In genomic region chr5:150443242-150444075, GRCh38 we compare ENCODE assay signal across 1 cellular context.
A peak's percentile ranks its signal among the peaks of the same experiment; 100 is the strongest.
TF ChIP-seq lines count a peak whose summit lies in the region.

No MANE protein-coding gene starts in this region.

TF ChIP-seq in H1, 55 proteins besides CTCF, POLR2A, EP300 and RAD21:
- TF ChIP-seq CEBPB (IDR thresholded peaks at IDR 0.05; ENCODE audit: low read depth, low read length) (no peak), MAX (IDR thresholded peaks at IDR 0.05) (no peak), EGR1 (IDR thresholded peaks at IDR 0.05; ENCODE audit: borderline replicate concordance, low read depth, low read length) (no peak), TAF7 (optimal IDR thresholded peaks at IDR 0.05; ENCODE audit: borderline replicate concordance, low read depth, low read length) (no peak), ASH2L (IDR thresholded peaks at IDR 0.05; ENCODE audit: low read length) (no peak), RBBP5 (IDR thresholded peaks at IDR 0.05; ENCODE audit: borderline replicate concordance, low read depth, low read length) (no peak), CBX8 (IDR thresholded peaks at IDR 0.05; ENCODE audit: borderline replicate concordance, low read depth, low read length) (no peak), ATF2 (IDR thresholded peaks at IDR 0.05; ENCODE audit: low read length) (peak; percentile 72; the same call in 1 of the 2 replicates), RFX5 (IDR thresholded peaks at IDR 0.05; ENCODE audit: borderline replicate concordance, low read depth, low read length) (no peak), SP4 (IDR thresholded peaks at IDR 0.05; ENCODE audit: low read length) (0 out of 2 replicates have a peak, but pooled peaks have one; percentile 35), MAFK (IDR thresholded peaks at IDR 0.05; ENCODE audit: low read depth, low read length) (no peak), KDM5A (IDR thresholded peaks at IDR 0.05; ENCODE audit: low read length) (no peak), KDM4A (IDR thresholded peaks at IDR 0.05; ENCODE audit: low read depth, low read length, severe bottlenecking) (no peak), SIN3A (conservative IDR thresholded peaks at IDR 0.05 in 1 of 2, IDR thresholded peaks at IDR 0.05 in 1 of 2; ENCODE audit: low read depth in 1 of 2, low read length in 2 of 2) (no peak), SUZ12 (IDR thresholded peaks at IDR 0.05; ENCODE audit: low read length) (no peak), JUND (IDR thresholded peaks at IDR 0.05; ENCODE audit: low read length) (no peak), EZH2 (IDR thresholded peaks at IDR 0.05; ENCODE audit: low read depth, low read length, severe bottlenecking) (no peak), SIRT6 (IDR thresholded peaks at IDR 0.05; ENCODE audit: low read length) (no peak), USF2 (IDR thresholded peaks at IDR 0.05; ENCODE audit: low read length) (no peak), TBP (IDR thresholded peaks at IDR 0.05; ENCODE audit: low read depth, low read length) (no peak), CHD1 (IDR thresholded peaks at IDR 0.05; ENCODE audit: low read depth, low read length) (no peak), CHD7 (IDR thresholded peaks at IDR 0.05; ENCODE audit: insufficient replicate concordance, low read length) (peak; percentile 52), KDM1A (IDR thresholded peaks at IDR 0.05; ENCODE audit: borderline replicate concordance, low read length) (no peak), CREB1 (IDR thresholded peaks at IDR 0.05) (no peak), POLR2AphosphoS5 (IDR thresholded peaks at IDR 0.05; ENCODE audit: low read depth, low read length) (peak; percentile 91; the same call in 1 of the 2 replicates), BACH1 (IDR thresholded peaks at IDR 0.05; ENCODE audit: low read length) (no peak), SP2 (IDR thresholded peaks at IDR 0.05; ENCODE audit: low read length) (no peak), JUN (IDR thresholded peaks at IDR 0.05; ENCODE audit: low read depth, low read length) (no peak)
